1 cellular context compared by ENCODE assay signal in genomic region chr6:39137235-39137634, GRCh38.
TF ChIP-seq lines count a peak whose summit lies in the region.

No MANE protein-coding gene starts in this region.

TF ChIP-seq in SK-N-SH, 30 proteins besides CTCF, POLR2A, EP300 and RAD21 (continued from another document):
- peak; percentile 94 for TF ChIP-seq REST (IDR thresholded peaks at IDR 0.05; ENCODE audit: low read depth, low read length)
TF ChIP-seq in SK-N-SH: peak in this region for 1.
